In genomic region chr18:21599585-21600525, GRCh38 we compare ENCODE assay signal across 8 cellular contexts. TPM values are rescaled to one million over a fixed set of nuclear protein-coding genes. Genes with fewer than 3 reads are reported as not detected.
DNase-seq lines count a peak whose midpoint lies in the region; ATAC-seq and TF ChIP-seq lines count a peak whose summit lies in the region.

No MANE protein-coding gene starts in this region.

- peaks cover 51% of the 10 kb centered on the region for H3K79me2 ChIP-seq in neural progenitor cell (ENCODE audit: low read depth)

- peaks cover 10% of the 10 kb centered on the region for H3K4me1 ChIP-seq in foreskin keratinocyte
- peaks cover 7% of the 10 kb centered on the region for H3K4me1 ChIP-seq in neural progenitor cell

- peaks cover 9% of the 10 kb centered on the region for H3K36me3 Mint-ChIP-seq in neural progenitor cell

- H3K4me3 ChIP-seq in neural progenitor cell = peak overlapping the region; percentile 79

- ATAC-seq in HG02642 (IDR thresholded peaks at IDR 0.05; ENCODE audit: poor library complexity, unreplicated experiment) (peak; percentile 53), foreskin keratinocyte (peak; percentile 66)

- H3K9me3 Mint-ChIP-seq in neural progenitor cell = peaks cover 4% of the 10 kb centered on the region

- peaks cover 3% of the 10 kb centered on the region for H4K20me1 ChIP-seq in neural progenitor cell (ENCODE audit: low read depth)

- DNase-seq in AG20443 (ENCODE audit: low spot score) (peak; percentile 71), NCI-H1105 treated with DMSO at 0.1 percent for 48 hours (lab: John Stamatoyannopoulos, UW) (peak; percentile 79), foreskin keratinocyte (peak in 1 of 2 donors; percentile 14), neural progenitor cell (ENCODE audit: low spot score) (peak; percentile 87), MV-4-11 (lab: John Stamatoyannopoulos, UW) (no peak)
- peak; percentile 49 for DNase-seq in activated T-helper 9 cell treated with anti-CD3 and anti-CD28 coated beads, Interleukin-2, amount 50 U/mL, for 16 hours (ENCODE audit: low read depth)

- H3K36me3 ChIP-seq in neural progenitor cell = no peaks in the 10 kb centered on the region

- H3K9me3 ChIP-seq in neural progenitor cell (ENCODE audit: low read depth) = no peaks in the 10 kb centered on the region

- H3K27me3 Mint-ChIP-seq in neural progenitor cell (ENCODE audit: insufficient read depth, low read depth) = peaks cover 5% of the 10 kb centered on the region

- H3K4me2 ChIP-seq in neural progenitor cell = peak overlapping the region; percentile 86

- peaks cover 16% of the 10 kb centered on the region for H3K4me1 Mint-ChIP-seq in neural progenitor cell

- TF ChIP-seq CTCF in GM12874 (IDR thresholded peaks at IDR 0.05; ENCODE audit: insufficient read depth, low read depth, low read length) = peak; percentile 22; the same call in 1 of the 2 replicates
- TF ChIP-seq CTCF in foreskin keratinocyte (conservative IDR thresholded peaks at IDR 0.05) = peak; percentile 10
- peak; percentile 31 for TF ChIP-seq CTCF in neural progenitor cell (IDR thresholded peaks at IDR 0.05)

- H3K27me3 ChIP-seq in foreskin keratinocyte = no peaks in the 10 kb centered on the region
- no peaks in the 10 kb centered on the region for H3K27me3 ChIP-seq in neural progenitor cell

- H3K27ac ChIP-seq in foreskin keratinocyte (peak overlapping the region; percentile 62), neural progenitor cell (peak overlapping the region; percentile 94)

- H2AFZ ChIP-seq in neural progenitor cell (replicated peaks) = peak overlapping the region; percentile 90

- H3F3A ChIP-seq in neural progenitor cell (ENCODE audit: low read depth) = peaks cover 34% of the 10 kb centered on the region

- H3K9ac ChIP-seq in neural progenitor cell = peak overlapping the region; percentile 49

- H3K4me3 Mint-ChIP-seq in neural progenitor cell = peak overlapping the region; percentile 100

- H3K27ac Mint-ChIP-seq in neural progenitor cell = peak overlapping the region; percentile 99

RNA-seq across cellular contexts. Expression of gene ESCO1, which starts 0.6 kb away (rescaled TPM):
- total RNA-seq in foreskin keratinocyte (14.9 and 15.1 TPM in 2 replicates), neural progenitor cell (ENCODE audit: low replicate concordance) (27.4 and 48.8 TPM in 2 replicates)
- 7.0 and 7.6 TPM in 2 replicates for polyA plus RNA-seq in foreskin keratinocyte

RNA-seq across cellular contexts. Expression of gene SNRPD1, which starts 12.3 kb away (rescaled TPM):
- total RNA-seq in foreskin keratinocyte (128 and 158 TPM in 2 replicates), neural progenitor cell (ENCODE audit: low replicate concordance) (123 and 128 TPM in 2 replicates)
- 203 and 266 TPM in 2 replicates for polyA plus RNA-seq in foreskin keratinocyte
